2 cellular contexts compared by ENCODE assay signal in genomic region chr12:53996886-53997217, GRCh38.
A peak's percentile ranks its signal among the peaks of the same experiment; 100 is the strongest.
TF ChIP-seq lines count a peak whose summit lies in the region.

No MANE protein-coding gene starts in this region.

TF ChIP-seq in GM12878, 131 proteins besides CTCF, POLR2A, EP300 and RAD21:
- TF ChIP-seq EZH2 (IDR thresholded peaks at IDR 0.05; ENCODE audit: borderline replicate concordance, control insufficient read depth, low read depth, low read length) (0 out of 2 replicates have a peak, but pooled peaks have one; percentile 18), FOS (IDR thresholded peaks at IDR 0.05; ENCODE audit: borderline replicate concordance, extremely low read depth, insufficient read length) (no peak)

TF ChIP-seq in neural cell, 6 proteins besides CTCF, POLR2A, EP300 and RAD21:
- TF ChIP-seq EZH2 (IDR thresholded peaks at IDR 0.05; ENCODE audit: borderline replicate concordance, insufficient read depth, low read length, poor library complexity, severe bottlenecking) (peak; percentile 72), POLR2AphosphoS5 (IDR thresholded peaks at IDR 0.05) (no peak)
